1 cellular context compared by ENCODE assay signal in the genomic region with DNA sequence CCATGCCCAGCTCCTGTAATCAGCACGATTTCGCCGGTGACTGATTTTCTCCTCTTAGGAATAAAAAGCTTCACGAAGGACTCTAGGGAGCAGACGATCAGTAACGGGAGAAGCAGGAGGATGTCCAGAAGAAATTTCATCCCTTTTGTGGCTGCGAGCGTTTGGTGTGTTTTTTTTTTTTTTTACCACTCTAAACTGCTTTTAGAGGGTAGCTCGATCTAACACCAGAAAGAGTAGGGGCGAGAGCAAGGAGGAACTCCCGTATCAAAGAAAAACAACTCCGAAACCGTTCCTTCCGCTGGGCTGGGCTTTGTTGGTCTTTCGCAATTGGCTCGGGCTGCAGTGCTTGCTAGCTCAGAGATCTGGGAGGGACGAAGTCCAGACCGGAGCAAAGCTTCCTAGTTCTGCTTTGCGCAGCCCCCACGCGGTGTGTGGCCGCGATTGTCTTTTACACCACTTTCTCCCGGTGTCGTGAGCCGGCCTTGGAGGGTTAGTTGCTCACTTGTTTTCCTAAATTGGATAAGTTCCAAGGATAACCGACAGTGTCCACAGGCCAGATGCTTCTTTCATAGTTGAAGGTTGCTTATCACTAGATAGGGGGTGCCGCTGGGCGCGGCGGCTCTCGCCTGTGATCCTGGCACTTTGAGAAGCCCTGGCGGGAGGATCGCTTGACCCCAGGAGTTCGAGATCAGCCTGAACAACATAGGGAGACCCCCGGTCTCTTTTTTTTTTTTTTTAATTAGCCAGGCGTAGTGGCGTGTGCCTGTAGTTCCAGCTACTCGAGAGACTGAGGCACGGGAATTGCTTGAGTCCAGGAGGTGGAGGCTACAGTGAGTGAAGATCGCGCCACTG.
TF ChIP-seq lines count a peak whose summit lies in the region.

Gene HSD17B11 (minus strand): TSS at position 258 of the 852 bp plus-strand sequence. CDS start 118 bp downstream, at position 140.

TF ChIP-seq in K562, 482 proteins besides CTCF, POLR2A, EP300 and RAD21 (continued from another document and continues in another):
- TF ChIP-seq, protein P1, sequence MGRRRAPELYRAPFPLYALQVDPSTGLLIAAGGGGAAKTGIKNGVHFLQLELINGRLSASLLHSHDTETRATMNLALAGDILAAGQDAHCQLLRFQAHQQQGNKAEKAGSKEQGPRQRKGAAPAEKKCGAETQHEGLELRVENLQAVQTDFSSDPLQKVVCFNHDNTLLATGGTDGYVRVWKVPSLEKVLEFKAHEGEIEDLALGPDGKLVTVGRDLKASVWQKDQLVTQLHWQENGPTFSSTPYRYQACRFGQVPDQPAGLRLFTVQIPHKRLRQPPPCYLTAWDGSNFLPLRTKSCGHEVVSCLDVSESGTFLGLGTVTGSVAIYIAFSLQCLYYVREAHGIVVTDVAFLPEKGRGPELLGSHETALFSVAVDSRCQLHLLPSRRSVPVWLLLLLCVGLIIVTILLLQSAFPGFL (CRISPR knock-in tag; IDR thresholded peaks at IDR 0.05), result no peak
- TF ChIP-seq NFRKB (IDR thresholded peaks at IDR 0.05; ENCODE audit: low read depth), result peak; percentile 57; the same call in 1 of the 2 replicates
- TF ChIP-seq, protein P2, sequence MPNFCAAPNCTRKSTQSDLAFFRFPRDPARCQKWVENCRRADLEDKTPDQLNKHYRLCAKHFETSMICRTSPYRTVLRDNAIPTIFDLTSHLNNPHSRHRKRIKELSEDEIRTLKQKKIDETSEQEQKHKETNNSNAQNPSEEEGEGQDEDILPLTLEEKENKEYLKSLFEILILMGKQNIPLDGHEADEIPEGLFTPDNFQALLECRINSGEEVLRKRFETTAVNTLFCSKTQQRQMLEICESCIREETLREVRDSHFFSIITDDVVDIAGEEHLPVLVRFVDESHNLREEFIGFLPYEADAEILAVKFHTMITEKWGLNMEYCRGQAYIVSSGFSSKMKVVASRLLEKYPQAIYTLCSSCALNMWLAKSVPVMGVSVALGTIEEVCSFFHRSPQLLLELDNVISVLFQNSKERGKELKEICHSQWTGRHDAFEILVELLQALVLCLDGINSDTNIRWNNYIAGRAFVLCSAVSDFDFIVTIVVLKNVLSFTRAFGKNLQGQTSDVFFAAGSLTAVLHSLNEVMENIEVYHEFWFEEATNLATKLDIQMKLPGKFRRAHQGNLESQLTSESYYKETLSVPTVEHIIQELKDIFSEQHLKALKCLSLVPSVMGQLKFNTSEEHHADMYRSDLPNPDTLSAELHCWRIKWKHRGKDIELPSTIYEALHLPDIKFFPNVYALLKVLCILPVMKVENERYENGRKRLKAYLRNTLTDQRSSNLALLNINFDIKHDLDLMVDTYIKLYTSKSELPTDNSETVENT (CRISPR knock-in tag; IDR thresholded peaks at IDR 0.05), result peak; percentile 52; the same call in 1 of the 2 replicates
- peak; percentile 54; the same call in 1 of the 2 replicates for TF ChIP-seq TEAD4 (IDR thresholded peaks at IDR 0.05; ENCODE audit: low read length)
- no peak for TF ChIP-seq TEAD4 (CRISPR knock-in tag; IDR thresholded peaks at IDR 0.05; ENCODE audit: borderline replicate concordance)
- TF ChIP-seq RBM15 (IDR thresholded peaks at IDR 0.05; ENCODE audit: insufficient read depth, low read length), result no peak
- TF ChIP-seq ZNF318 (IDR thresholded peaks at IDR 0.05; ENCODE audit: borderline replicate concordance in 1 of 2, low read depth in 1 of 2), result 0 out of 4 replicates have a peak, but pooled peaks of 1 of the 2 experiments have one; percentile 37
- TF ChIP-seq NCOR1 (IDR thresholded peaks at IDR 0.05), result peak; percentile 48
- peak; percentile 33; the same call in 1 of the 2 replicates for TF ChIP-seq GATAD2B (IDR thresholded peaks at IDR 0.05; ENCODE audit: borderline replicate concordance)
- TF ChIP-seq BCOR (IDR thresholded peaks at IDR 0.05), result peak; percentile 60
- no peak for TF ChIP-seq ZNF589 (CRISPR knock-in tag; IDR thresholded peaks at IDR 0.05; ENCODE audit: low read depth)
- TF ChIP-seq WHSC1 (IDR thresholded peaks at IDR 0.05; ENCODE audit: low read length), result no peak
- no peak for TF ChIP-seq FUS (optimal IDR thresholded peaks at IDR 0.05; ENCODE audit: low read depth, low read length)
- peak; percentile 90 for TF ChIP-seq SUPT5H (IDR thresholded peaks at IDR 0.05)
- TF ChIP-seq MEF2D (tag; conservative IDR thresholded peaks at IDR 0.05; ENCODE audit: low read depth), result no peak
- peak; percentile 86 for TF ChIP-seq ETV5 (CRISPR knock-in tag; IDR thresholded peaks at IDR 0.05; ENCODE audit: low read depth)
- no peak for TF ChIP-seq MIER1 (IDR thresholded peaks at IDR 0.05; ENCODE audit: low read depth)
- 0 out of 2 replicates have a peak, but pooled peaks have one; percentile 29 for TF ChIP-seq ZNF766 (CRISPR knock-in tag; conservative IDR thresholded peaks at IDR 0.05)
- no peak for TF ChIP-seq ZNF561 (CRISPR knock-in tag; conservative IDR thresholded peaks at IDR 0.05)
- peak; percentile 86 for TF ChIP-seq MYC (IDR thresholded peaks at IDR 0.05; ENCODE audit: low read depth, low read length)
- no peak for TF ChIP-seq MYC (CRISPR knock-in tag; IDR thresholded peaks at IDR 0.05; ENCODE audit: borderline replicate concordance, low read depth)
- TF ChIP-seq ZBTB8A (IDR thresholded peaks at IDR 0.05; ENCODE audit: partially characterized antibody), result no peak
- no peak for TF ChIP-seq ATF1 (CRISPR knock-in tag; IDR thresholded peaks at IDR 0.05)
- TF ChIP-seq ATF1 (tag; IDR thresholded peaks at IDR 0.05), result peak; percentile 69
- TF ChIP-seq NEUROD1 (IDR thresholded peaks at IDR 0.05; ENCODE audit: borderline replicate concordance, low read depth, low read length, partially characterized antibody), result peak; percentile 49
- peak; percentile 70 for TF ChIP-seq TAF7 (tag; IDR thresholded peaks at IDR 0.05)
- peak; percentile 43; the same call in 1 of the 2 replicates for TF ChIP-seq CBX1 (IDR thresholded peaks at IDR 0.05; ENCODE audit: low read depth)
- no peak for TF ChIP-seq GTF2A2 (tag; IDR thresholded peaks at IDR 0.05)
- TF ChIP-seq ZC3H4 (CRISPR knock-in tag; IDR thresholded peaks at IDR 0.05; ENCODE audit: borderline replicate concordance), result no peak
- peak; percentile 65 for TF ChIP-seq TCF3 (CRISPR knock-in tag; IDR thresholded peaks at IDR 0.05)
- TF ChIP-seq HNRNPUL1 (IDR thresholded peaks at IDR 0.05; ENCODE audit: low read length), result no peak
- TF ChIP-seq, protein P3, sequence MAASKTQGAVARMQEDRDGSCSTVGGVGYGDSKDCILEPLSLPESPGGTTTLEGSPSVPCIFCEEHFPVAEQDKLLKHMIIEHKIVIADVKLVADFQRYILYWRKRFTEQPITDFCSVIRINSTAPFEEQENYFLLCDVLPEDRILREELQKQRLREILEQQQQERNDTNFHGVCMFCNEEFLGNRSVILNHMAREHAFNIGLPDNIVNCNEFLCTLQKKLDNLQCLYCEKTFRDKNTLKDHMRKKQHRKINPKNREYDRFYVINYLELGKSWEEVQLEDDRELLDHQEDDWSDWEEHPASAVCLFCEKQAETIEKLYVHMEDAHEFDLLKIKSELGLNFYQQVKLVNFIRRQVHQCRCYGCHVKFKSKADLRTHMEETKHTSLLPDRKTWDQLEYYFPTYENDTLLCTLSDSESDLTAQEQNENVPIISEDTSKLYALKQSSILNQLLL (CRISPR knock-in tag; IDR thresholded peaks at IDR 0.05; ENCODE audit: borderline replicate concordance), result no peak
- TF ChIP-seq, protein P4, sequence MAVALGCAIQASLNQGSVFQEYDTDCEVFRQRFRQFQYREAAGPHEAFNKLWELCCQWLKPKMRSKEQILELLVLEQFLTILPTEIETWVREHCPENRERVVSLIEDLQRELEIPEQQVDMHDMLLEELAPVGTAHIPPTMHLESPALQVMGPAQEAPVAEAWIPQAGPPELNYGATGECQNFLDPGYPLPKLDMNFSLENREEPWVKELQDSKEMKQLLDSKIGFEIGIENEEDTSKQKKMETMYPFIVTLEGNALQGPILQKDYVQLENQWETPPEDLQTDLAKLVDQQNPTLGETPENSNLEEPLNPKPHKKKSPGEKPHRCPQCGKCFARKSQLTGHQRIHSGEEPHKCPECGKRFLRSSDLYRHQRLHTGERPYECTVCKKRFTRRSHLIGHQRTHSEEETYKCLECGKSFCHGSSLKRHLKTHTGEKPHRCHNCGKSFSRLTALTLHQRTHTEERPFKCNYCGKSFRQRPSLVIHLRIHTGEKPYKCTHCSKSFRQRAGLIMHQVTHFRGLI (CRISPR knock-in tag; IDR thresholded peaks at IDR 0.05), result no peak
- TF ChIP-seq ADNP (tag; IDR thresholded peaks at IDR 0.05), result peak; percentile 85
- TF ChIP-seq NFE2 (IDR thresholded peaks at IDR 0.05; ENCODE audit: low read depth), result no peak
- no peak for TF ChIP-seq SNRNP70 (optimal IDR thresholded peaks at IDR 0.05; ENCODE audit: low read depth, low read length)
- peak; percentile 87 for TF ChIP-seq POLR2H (tag; IDR thresholded peaks at IDR 0.05; ENCODE audit: low read depth)
- peak; percentile 69 for TF ChIP-seq TFAP4 (CRISPR knock-in tag; IDR thresholded peaks at IDR 0.05; ENCODE audit: borderline replicate concordance)
- no peak for TF ChIP-seq ZNF133 (CRISPR knock-in tag; IDR thresholded peaks at IDR 0.05)
- TF ChIP-seq KAT7 (CRISPR knock-in tag; IDR thresholded peaks at IDR 0.05; ENCODE audit: borderline replicate concordance), result peak; percentile 61; the same call in 1 of the 2 replicates
- TF ChIP-seq ZBED1 (IDR thresholded peaks at IDR 0.05), result no peak
- TF ChIP-seq SMARCA4 (IDR thresholded peaks at IDR 0.05), result peak; percentile 34; the same call in 1 of the 2 replicates
- TF ChIP-seq ZNF24 (IDR thresholded peaks at IDR 0.05), result peak; percentile 74; the same call in 1 of the 2 replicates
- TF ChIP-seq L3MBTL2 (IDR thresholded peaks at IDR 0.05), result peak; percentile 88
- no peak for TF ChIP-seq EHMT2 (IDR thresholded peaks at IDR 0.05)
- no peak for TF ChIP-seq ZNF140 (CRISPR knock-in tag; IDR thresholded peaks at IDR 0.05)
- TF ChIP-seq SMARCE1 (IDR thresholded peaks at IDR 0.05), result 0 out of 2 replicates have a peak, but pooled peaks have one; percentile 57
- TF ChIP-seq ZNF707 (CRISPR knock-in tag; conservative IDR thresholded peaks at IDR 0.05), result no peak
- TF ChIP-seq, protein P5, sequence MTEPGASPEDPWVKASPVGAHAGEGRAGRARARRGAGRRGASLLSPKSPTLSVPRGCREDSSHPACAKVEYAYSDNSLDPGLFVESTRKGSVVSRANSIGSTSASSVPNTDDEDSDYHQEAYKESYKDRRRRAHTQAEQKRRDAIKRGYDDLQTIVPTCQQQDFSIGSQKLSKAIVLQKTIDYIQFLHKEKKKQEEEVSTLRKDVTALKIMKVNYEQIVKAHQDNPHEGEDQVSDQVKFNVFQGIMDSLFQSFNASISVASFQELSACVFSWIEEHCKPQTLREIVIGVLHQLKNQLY (CRISPR knock-in tag; conservative IDR thresholded peaks at IDR 0.05), result no peak
- TF ChIP-seq ZNF263 (CRISPR knock-in tag; IDR thresholded peaks at IDR 0.05; ENCODE audit: borderline replicate concordance), result peak; percentile 61; the same call in 1 of the 2 replicates
- no peak for TF ChIP-seq ZNF197 (CRISPR knock-in tag; IDR thresholded peaks at IDR 0.05; ENCODE audit: low read depth)
- TF ChIP-seq HIVEP1 (CRISPR knock-in tag; IDR thresholded peaks at IDR 0.05), result no peak
